ENCODE assay signal across 9 cellular contexts in genomic region chr18:72867721-72868665, GRCh38. TPM values are rescaled to one million over a fixed set of nuclear protein-coding genes. Genes with fewer than 3 reads are reported as not detected.
DNase-seq lines count a peak whose midpoint lies in the region; ATAC-seq and TF ChIP-seq lines count a peak whose summit lies in the region.
"Had no signal": no experiment of that assay in that cellular context is flagged by ENCODE, and none has a peak within 500 bp of the region (broad histone marks: within the 10 kb centered on the region; RNA-seq: fewer than 3 reads in every experiment).

Gene NETO1 (minus strand): TSS chr18:72867987. CDS start chr18:72867291, 696 bp downstream.

- H3K9me3 ChIP-seq in PC-3 (ENCODE audit: low read length), result no peaks in the 10 kb centered on the region
- H3K9me3 ChIP-seq in hepatocyte (ENCODE audit: low read depth), result no peaks in the 10 kb centered on the region
- no peaks in the 10 kb centered on the region for H3K9me3 ChIP-seq in testis

- no peaks in the 10 kb centered on the region for H3K27me3 ChIP-seq in PC-3 (ENCODE audit: low read length)
- H3K27me3 ChIP-seq in hepatocyte, result peaks cover 87% of the 10 kb centered on the region
- H3K27me3 ChIP-seq in testis, result no peaks in the 10 kb centered on the region

- intact Hi-C loops in PC-3 (cut with micrococcal nuclease), result no loop called here
- intact Hi-C loops in testis (cut with DNase I; ENCODE audit: low total_unique reads), result no loop called here

- TF ChIP-seq POLR2A in testis (IDR thresholded peaks at IDR 0.05), result no peak

- H3K4me3 ChIP-seq in PC-3 (ENCODE audit: low read length), result peak within 1 kb of the TSS; percentile 79
- H3K4me3 ChIP-seq in hepatocyte, result peak within 1 kb of the TSS; percentile 33
- H3K4me3 ChIP-seq in testis, result peak within 1 kb of the TSS; percentile 44 to 51

- peak; percentile 79 for DNase-seq in NCI-H748 (lab: John Stamatoyannopoulos, UW; ENCODE audit: unreplicated experiment)
- DNase-seq in NCI-H748 treated with DMSO at 0.1 percent for 48 hours (lab: John Stamatoyannopoulos, UW), result no peak
- peak; percentile 41 for DNase-seq in PC-3
- no peak for DNase-seq in hepatocyte (ENCODE audit: low spot score)
- no peak for DNase-seq in testis
- DNase-seq in cerebellar nuclear complex (lab: John Stamatoyannopoulos, UW), result no peak
- no peak for DNase-seq in medulla oblongata (ENCODE audit: extremely low spot score)
- no peak for DNase-seq in NAMALWA (ENCODE audit: low spot score)
- DNase-seq: substantia nigra had no signal

- CTCF ChIA-PET in PC-3 (lab: Charles Lee), result no interaction called here

- H3K9me2 ChIP-seq in PC-3 (replicated peaks; ENCODE audit: low read length) (no peaks in the 10 kb centered on the region), hepatocyte (replicated peaks; ENCODE audit: insufficient read depth) (no peaks in the 10 kb centered on the region)

- ATAC-seq in PC-3, result peak; percentile 66

- WGBS in hepatocyte (ENCODE audit: low lambda C conversion rate, missing lambda C conversion rate), result under 1% methylated on average over 42 of the region's 94 CpGs
- 1 to 4% methylated on average over 24 to 45 of the region's 94 CpGs for whole genome bisulfite sequencing in testis, 2 donors

- H2AFZ ChIP-seq in PC-3 (ENCODE audit: low read length), result peak within 1 kb of the TSS; percentile 92
- H2AFZ ChIP-seq in hepatocyte, result peak within 1 kb of the TSS; percentile 40

- H3F3A ChIP-seq in PC-3 (ENCODE audit: low read length, unreplicated experiment), result no peaks in the 10 kb centered on the region

- TF ChIP-seq CTCF in PC-3 (conservative IDR thresholded peaks at IDR 0.05; ENCODE audit: low read depth, low read length) (no peak), hepatocyte (IDR thresholded peaks at IDR 0.05; ENCODE audit: poor library complexity) (no peak), testis (IDR thresholded peaks at IDR 0.05) (no peak)

- H3K36me3 ChIP-seq in PC-3 (ENCODE audit: low read depth, low read length), result no peaks in the 10 kb centered on the region
- no peaks in the 10 kb centered on the region for H3K36me3 ChIP-seq in hepatocyte (replicated peaks; ENCODE audit: insufficient read depth, low read depth)
- no peaks in the 10 kb centered on the region for H3K36me3 ChIP-seq in testis (ENCODE audit: low read depth, missing control alignments)

- H3K4me1 ChIP-seq in PC-3 (ENCODE audit: insufficient read depth, low read length) (peaks cover 13% of the 10 kb centered on the region), hepatocyte (ENCODE audit: insufficient read depth) (peaks cover 8% of the 10 kb centered on the region), testis (peaks cover 10% of the 10 kb centered on the region)

- no peaks in the 10 kb centered on the region for H4K20me1 ChIP-seq in PC-3 (ENCODE audit: low read length)
- no peaks in the 10 kb centered on the region for H4K20me1 ChIP-seq in hepatocyte (ENCODE audit: insufficient read depth, poor library complexity, severe bottlenecking)

- peak within 1 kb of the TSS; percentile 9; the same call in 1 of the 2 replicates for H3K9ac ChIP-seq in PC-3 (ENCODE audit: low read length)

- H3K27ac ChIP-seq in PC-3 (ENCODE audit: low read length) (no peak within 1 kb of the TSS), hepatocyte (no peak within 1 kb of the TSS), testis (no peak within 1 kb of the TSS)

- BruUV-seq in PC-3 (replicated peaks; lab: Mats Ljungman, UMichigan), result no TSS peak

- H3K4me2 ChIP-seq in PC-3 (ENCODE audit: low read length) (peak within 1 kb of the TSS; percentile 86), hepatocyte (peak within 1 kb of the TSS; percentile 93)

- POLR2A ChIA-PET in PC-3 (lab: Charles Lee; ENCODE audit: unreplicated experiment), result no interaction called here

- H3K79me2 ChIP-seq in PC-3 (ENCODE audit: low read length), result 0 out of 2 replicates have a peak, but pooled peaks cover 8% of the 10 kb centered on the region
- no peaks in the 10 kb centered on the region for H3K79me2 ChIP-seq in hepatocyte

RNA-seq across cellular contexts. Expression of gene NETO1, which starts in this region (rescaled TPM):
- total RNA-seq in PC-3 (2014; rRNA removed), result 8.4 and 12.9 TPM in 2 replicates
- total RNA-seq in hepatocyte, result not detected in 2 replicates
- polyA plus RNA-seq in hepatocyte, result not detected in 2 replicates
- 1 to 10 TPM; 4.2 to 5.5 TPM for total RNA-seq in testis
- 0.83 TPM for polyA plus RNA-seq in testis (ENCODE audit: insufficient read depth, low read depth, low replicate concordance)

Comparison
In these comparisons a context has a peak if more than half of its experiments do, and no peak if none do; other contexts are left out.
1. DNase-seq: peak in NCI-H748 (single experiment) and PC-3 (single experiment); none in NCI-H748 treated with DMSO at 0.1 percent for 48 hours (single experiment), hepatocyte (single experiment), testis (single experiment), cerebellar nuclear complex (0 of 2), medulla oblongata (single experiment) and NAMALWA (single experiment).
2. Peak in every context shown above with its lines, with median percentiles within 50 percentile points of each other: H3K4me3 ChIP-seq.